In genomic region chr1:183022202-183023145, GRCh38 we compare ENCODE assay signal across 8 cellular contexts. TPM values are rescaled to one million over a fixed set of nuclear protein-coding genes. Genes with fewer than 3 reads are reported as not detected.
DNase-seq lines count a peak whose midpoint lies in the region; ATAC-seq and TF ChIP-seq lines count a peak whose summit lies in the region.

No MANE protein-coding gene starts in this region.

- no CpG with 5 or more reads among the region's 57 CpGs for WGBS in trophoblast cell (ENCODE audit: extremely low coverage, insufficient coverage, insufficient read length)

- DNase-seq in BE2C (peak; percentile 83), ascending aorta (ENCODE audit: low spot score in 2 of 2) (peak; percentile 68 to 96), right atrium auricular region (ENCODE audit: low spot score) (peak; percentile 96), trophoblast cell (peak; percentile 91 to 97), NCI-H1105 treated with DMSO at 0.1 percent for 48 hours (lab: John Stamatoyannopoulos, UW) (no peak)

- H3K4ac ChIP-seq in trophoblast cell (ENCODE audit: low read depth, low read length): peak overlapping the region; percentile 100

- H4K91ac ChIP-seq in trophoblast cell (ENCODE audit: low read depth, low read length): peak overlapping the region; percentile 99

- H3K4me1 ChIP-seq in BE2C (peaks cover 10% of the 10 kb centered on the region), ascending aorta (peaks cover 0 to 9% of the 10 kb centered on the region in 2 donors), right atrium auricular region (peaks cover 0 to 36% of the 10 kb centered on the region in 2 donors), trophoblast cell (ENCODE audit: control insufficient read depth in 1 of 2, insufficient read depth in 2 of 2, low read length in 2 of 2) (peaks cover 2% of the 10 kb centered on the region in 2 experiments)

- H3K27ac ChIP-seq in ascending aorta: peak overlapping the region; percentile 100
- peak overlapping the region; percentile 99 to 100 for H3K27ac ChIP-seq in right atrium auricular region
- peak overlapping the region; percentile 99 for H3K27ac ChIP-seq in trophoblast cell (ENCODE audit: low read depth, low read length)

- H2BK120ac ChIP-seq in trophoblast cell (ENCODE audit: insufficient read depth, low read length, poor library complexity): peak overlapping the region; percentile 100

- no peak overlapping the region for H3K23ac ChIP-seq in trophoblast cell (ENCODE audit: low read length)

- no peak for TF ChIP-seq CTCF in BE2C (IDR thresholded peaks at IDR 0.05; ENCODE audit: low read depth, low read length)
- TF ChIP-seq CTCF in ascending aorta (IDR thresholded peaks at IDR 0.05): no peak
- no peak for TF ChIP-seq CTCF in right atrium auricular region (IDR thresholded peaks at IDR 0.05)

- peak overlapping the region; percentile 100 for H2AFZ ChIP-seq in trophoblast cell (ENCODE audit: insufficient read depth, low read length, poor library complexity)

- in situ Hi-C loops in GM18951 (cut with MboI; ENCODE audit: low sequenced_read_pairs, unreplicated experiment): no loop called here

- peak overlapping the region; percentile 99 for H3K14ac ChIP-seq in trophoblast cell (ENCODE audit: low read length)

- peak overlapping the region; percentile 99 for H3K18ac ChIP-seq in trophoblast cell (ENCODE audit: low read length)

- H2BK12ac ChIP-seq in trophoblast cell (ENCODE audit: low read length): peak overlapping the region; percentile 72

- H4K8ac ChIP-seq in trophoblast cell (ENCODE audit: low read depth, low read length): peak overlapping the region; percentile 100

- H3K36me3 ChIP-seq in BE2C (no peaks in the 10 kb centered on the region; the same call in 1 of the 2 replicates), ascending aorta (no peaks in the 10 kb centered on the region), right atrium auricular region (no peaks in the 10 kb centered on the region), trophoblast cell (ENCODE audit: control insufficient read depth in 1 of 2, insufficient read depth in 2 of 2, low read length in 2 of 2) (no peaks in the 10 kb centered on the region)

- H3K79me1 ChIP-seq in trophoblast cell (ENCODE audit: low read length): peaks cover 17% of the 10 kb centered on the region

- peak overlapping the region; percentile 53 for H3K4me2 ChIP-seq in trophoblast cell (ENCODE audit: low read length)

- H4K12ac ChIP-seq in trophoblast cell (ENCODE audit: low read depth, low read length): peak overlapping the region; percentile 100

- peak overlapping the region; percentile 70 for H3K4me3 ChIP-seq in BE2C (ENCODE audit: low read depth, low read length)
- H3K4me3 ChIP-seq in ascending aorta: peak overlapping the region; percentile 87 to 100
- peak overlapping the region; percentile 88 to 94 for H3K4me3 ChIP-seq in right atrium auricular region
- H3K4me3 ChIP-seq in trophoblast cell (ENCODE audit: low read depth, low read length): peak overlapping the region; percentile 79

- no peaks in the 10 kb centered on the region for H3K9me3 ChIP-seq in BE2C
- H3K9me3 ChIP-seq in ascending aorta: no peaks in the 10 kb centered on the region
- no peaks in the 10 kb centered on the region for H3K9me3 ChIP-seq in right atrium auricular region
- no peaks in the 10 kb centered on the region for H3K9me3 ChIP-seq in trophoblast cell (ENCODE audit: insufficient read depth, low read depth, low read length)

- intact Hi-C loops in ascending aorta (cut with DNase I): loop anchor here (2.0 to 10.0 kb wide), 6 partner anchors 55 to 612 kb away; partner anchors contain the start of genes ARPC5 and SMG7

- H3K27me3 ChIP-seq in BE2C (no peaks in the 10 kb centered on the region), ascending aorta (no peaks in the 10 kb centered on the region), right atrium auricular region (no peaks in the 10 kb centered on the region), trophoblast cell (ENCODE audit: insufficient read depth, low read length) (no peaks in the 10 kb centered on the region)

- peaks cover 13% of the 10 kb centered on the region for H3K79me2 ChIP-seq in trophoblast cell (ENCODE audit: control insufficient read depth, insufficient read depth, low read length, poor library complexity)

- H2AK5ac ChIP-seq in trophoblast cell (ENCODE audit: low read length): peak overlapping the region; percentile 94

- peak overlapping the region; percentile 100 for H2BK5ac ChIP-seq in trophoblast cell (ENCODE audit: low read depth, low read length, poor library complexity)

- peak; percentile 39 for ATAC-seq in HG03196 (IDR thresholded peaks at IDR 0.05; ENCODE audit: unreplicated experiment)

- H3K9ac ChIP-seq in trophoblast cell (ENCODE audit: low read length): peak overlapping the region; percentile 97

- TF ChIP-seq POLR2A in GM18951 (IDR thresholded peaks at IDR 0.05; ENCODE audit: extremely low read depth, insufficient read depth, insufficient read length): peak; percentile 49

TF ChIP-seq in PFSK-1, 5 proteins besides CTCF, POLR2A, EP300 and RAD21:
- peak; percentile 36; the same call in 1 of the 2 replicates for TF ChIP-seq SIN3A (IDR thresholded peaks at IDR 0.05; ENCODE audit: borderline replicate concordance, insufficient read depth, low read length)
- TF ChIP-seq POLR2AphosphoS5 (IDR thresholded peaks at IDR 0.05; ENCODE audit: low read depth, low read length): peak; percentile 51; the same call in 1 of the 2 replicates
- no peak for TF ChIP-seq REST (IDR thresholded peaks at IDR 0.05; ENCODE audit: insufficient read depth in 1 of 2, low read depth in 2 of 2, low read length in 2 of 2)
- no peak for TF ChIP-seq FOXP2 (optimal IDR thresholded peaks at IDR 0.05; ENCODE audit: borderline replicate concordance, extremely low read depth, extremely low read length, insufficient read depth)

RNA-seq across cellular contexts. Expression of gene LAMC1, which starts 0.7 kb away (rescaled TPM):
- 19.8 TPM for polyA plus RNA-seq in BE2C (2012; ENCODE audit: insufficient read depth, insufficient read length, low read depth)
- 54.5 TPM for polyA plus RNA-seq in PFSK-1 (2012; ENCODE audit: insufficient read length, low read depth)
- total RNA-seq in ascending aorta (166 TPM), right atrium auricular region (100 to 1,000 TPM; 154 to 159 TPM)
- polyA plus RNA-seq in trophoblast cell (2013): 230 and 236 TPM in 2 replicates
